9 cellular contexts compared by ENCODE assay signal in genomic region chr9:6415266-6415665, GRCh38. TPM values are rescaled to one million over a fixed set of nuclear protein-coding genes. Genes with fewer than 3 reads are reported as not detected.
DNase-seq lines count a peak whose midpoint lies in the region; ATAC-seq and TF ChIP-seq lines count a peak whose summit lies in the region.
"Had no signal": no experiment of that assay in that cellular context is flagged by ENCODE, and none has a peak within 500 bp of the region (broad histone marks: within the 10 kb centered on the region; RNA-seq: fewer than 3 reads in every experiment).

No MANE protein-coding gene starts in this region.

- H3K4me3 ChIP-seq in epithelial cell of esophagus (ENCODE audit: low read length), result peak overlapping the region; percentile 87
- H3K4me3 ChIP-seq in thoracic aorta, result peak overlapping the region; percentile 96

- H3K4me1 Mint-ChIP-seq in activated naive CD4-positive, alpha-beta T cell treated with anti-CD3 and anti-CD28 coated beads for 36 hours (ENCODE audit: low read depth), result peaks cover 49% of the 10 kb centered on the region

- no peaks in the 10 kb centered on the region for H3K27me3 ChIP-seq in thoracic aorta (replicated peaks; ENCODE audit: insufficient read depth)

- H3K36me3 ChIP-seq in thoracic aorta, result no peaks in the 10 kb centered on the region

- H3K9me3 Mint-ChIP-seq in activated naive CD4-positive, alpha-beta T cell treated with anti-CD3 and anti-CD28 coated beads for 36 hours, result no peaks in the 10 kb centered on the region

- no peak for ATAC-seq in thoracic aorta (ENCODE audit: insufficient number of reproducible peaks, low FRiP score, low read depth)

- no peaks in the 10 kb centered on the region for H3K27me3 Mint-ChIP-seq in activated naive CD4-positive, alpha-beta T cell treated with anti-CD3 and anti-CD28 coated beads for 36 hours (ENCODE audit: low read depth)

- H3K4me3 Mint-ChIP-seq in activated naive CD4-positive, alpha-beta T cell treated with anti-CD3 and anti-CD28 coated beads for 36 hours, result peak overlapping the region; percentile 82

- peaks cover 20% of the 10 kb centered on the region for H3K36me3 Mint-ChIP-seq in activated naive CD4-positive, alpha-beta T cell treated with anti-CD3 and anti-CD28 coated beads for 36 hours (ENCODE audit: low read depth)

- DNase-seq in activated naive CD4-positive, alpha-beta T cell treated with anti-CD3 and anti-CD28 coated beads for 36 hours, result peak; percentile 35
- DNase-seq in activated naive CD4-positive, alpha-beta T cell treated with Interleukin-2 at 50 U/mL for 16 hours, result no peak
- DNase-seq in RPMI7951 (ENCODE audit: low read depth) (peak; percentile 6), epithelial cell of esophagus (ENCODE audit: low read depth) (no peak), thoracic aorta (ENCODE audit: low spot score) (no peak), cerebellar nuclear complex (lab: John Stamatoyannopoulos, UW) (no peak), SHP77 treated with DMSO at 0.1 percent for 48 hours (lab: John Stamatoyannopoulos, UW) (no peak), NCI-H2107 treated with DMSO at 0.1 percent for 48 hours (lab: John Stamatoyannopoulos, UW; ENCODE audit: unreplicated experiment) (no peak)
- DNase-seq: NCI-H774 had no signal

- H3K4me1 ChIP-seq in thoracic aorta (ENCODE audit: control insufficient read depth in 1 of 2, low read depth in 2 of 2), result peaks cover 18 to 45% of the 10 kb centered on the region in 2 donors

- H3K27ac ChIP-seq in thoracic aorta, result no peak overlapping the region

- H3K9me3 ChIP-seq in thoracic aorta, result no peaks in the 10 kb centered on the region

- H3K27ac Mint-ChIP-seq in activated naive CD4-positive, alpha-beta T cell treated with anti-CD3 and anti-CD28 coated beads for 36 hours, result peak overlapping the region; percentile 84

- TF ChIP-seq CTCF in epithelial cell of esophagus (IDR thresholded peaks at IDR 0.05; ENCODE audit: insufficient read depth, low read depth, low read length, missing control alignments) (no peak), thoracic aorta (IDR thresholded peaks at IDR 0.05) (no peak)

- CTCF ChIA-PET in activated naive CD4-positive, alpha-beta T cell treated with anti-CD3 and anti-CD28 coated beads for 36 hours (lab: Charles Lee), result interaction anchor here (0.7 to 4.0 kb wide), 3 partner anchors 59 to 569 kb away, joined by 3 to 19 read pairs (median 3); no protein-coding TSS in a partner anchor

- intact Hi-C loops in activated naive CD4-positive, alpha-beta T cell treated with anti-CD3 and anti-CD28 coated beads for 36 hours (cut with micrococcal nuclease), result loop anchor here (2.0 to 10.0 kb wide), 4 partner anchors 650 to 1750 kb away; partner anchors contain the start of genes JAK2, PLPP6 and SPATA6L

RNA-seq across cellular contexts. Expression of gene UHRF2, which starts 2.3 kb away (rescaled TPM):
- 10 to 100 TPM; 62.7 to 71.5 TPM for total RNA-seq in activated naive CD4-positive, alpha-beta T cell treated with anti-CD3 and anti-CD28 coated beads for 36 hours
- 36.2 and 39.9 TPM in 2 replicates for total RNA-seq in RPMI7951 (2014; rRNA removed; shearing (Covaris generic))
- 10 to 100 TPM; 56.9 to 76.0 TPM for total RNA-seq in thoracic aorta

Comparison
In these comparisons a context has a peak if more than half of its experiments do, and no peak if none do; other contexts are left out.
1. DNase-seq: peak in activated naive CD4-positive, alpha-beta T cell treated with anti-CD3 and anti-CD28 coated beads for 36 hours (single experiment) and RPMI7951 (single experiment); none in activated naive CD4-positive, alpha-beta T cell treated with Interleukin-2 at 50 U/mL for 16 hours (single experiment), epithelial cell of esophagus (single experiment), thoracic aorta (single experiment), cerebellar nuclear complex (0 of 2), SHP77 treated with DMSO at 0.1 percent for 48 hours (single experiment) and NCI-H2107 treated with DMSO at 0.1 percent for 48 hours (single experiment).